1 cellular context compared by ENCODE assay signal in genomic region chr20:50343490-50344179, GRCh38.
TF ChIP-seq lines count a peak whose summit lies in the region.

No MANE protein-coding gene starts in this region.

TF ChIP-seq in HepG2, 621 proteins besides CTCF, POLR2A, EP300 and RAD21 (continued from another document and continues in another):
- TF ChIP-seq E2F1 (CRISPR knock-in tag; IDR thresholded peaks at IDR 0.05), result no peak
- TF ChIP-seq ZNF142 (CRISPR knock-in tag; IDR thresholded peaks at IDR 0.05), result no peak
- TF ChIP-seq ZFP1 (CRISPR knock-in tag; IDR thresholded peaks at IDR 0.05), result no peak
- no peak for TF ChIP-seq ZNF282 (IDR thresholded peaks at IDR 0.05; ENCODE audit: partially characterized antibody)
- TF ChIP-seq MAZ (IDR thresholded peaks at IDR 0.05; ENCODE audit: borderline replicate concordance, low read depth, low read length), result no peak
- no peak for TF ChIP-seq MAZ (CRISPR knock-in tag; IDR thresholded peaks at IDR 0.05; ENCODE audit: low read depth)
- no peak for TF ChIP-seq KIAA2018 (CRISPR knock-in tag; IDR thresholded peaks at IDR 0.05; ENCODE audit: borderline replicate concordance)
- TF ChIP-seq E2F2 (CRISPR knock-in tag; IDR thresholded peaks at IDR 0.05; ENCODE audit: borderline replicate concordance), result 0 out of 2 replicates have a peak, but pooled peaks have one; percentile 53
- TF ChIP-seq ZNF572 (CRISPR knock-in tag; IDR thresholded peaks at IDR 0.05), result no peak
- TF ChIP-seq STAG1 (CRISPR knock-in tag; IDR thresholded peaks at IDR 0.05), result 0 out of 2 replicates have a peak, but pooled peaks have one; percentile 10
- no peak for TF ChIP-seq SYNCRIP (IDR thresholded peaks at IDR 0.05; ENCODE audit: insufficient read depth, low read depth, low read length)
- no peak for TF ChIP-seq ZBTB39 (CRISPR knock-in tag; IDR thresholded peaks at IDR 0.05)
- no peak for TF ChIP-seq NR2F6 (IDR thresholded peaks at IDR 0.05)
- TF ChIP-seq NR2F6 (CRISPR knock-in tag; IDR thresholded peaks at IDR 0.05), result 0 out of 2 replicates have a peak, but pooled peaks have one; percentile 33
- peak in 1 of 2 experiments; percentile 59; a peak in 1 of 4 replicates for TF ChIP-seq HMGXB4 (CRISPR knock-in tag; IDR thresholded peaks at IDR 0.05; ENCODE audit: borderline replicate concordance in 1 of 2, low read depth in 1 of 2)
- no peak for TF ChIP-seq ZFP41 (CRISPR knock-in tag; IDR thresholded peaks at IDR 0.05; ENCODE audit: borderline replicate concordance)
- TF ChIP-seq HHEX (CRISPR knock-in tag; IDR thresholded peaks at IDR 0.05), result no peak
- TF ChIP-seq JUNB (CRISPR knock-in tag; IDR thresholded peaks at IDR 0.05; ENCODE audit: borderline replicate concordance), result no peak
- no peak for TF ChIP-seq PLSCR1 (CRISPR knock-in tag; IDR thresholded peaks at IDR 0.05; ENCODE audit: borderline replicate concordance)
- TF ChIP-seq ZNF709 (CRISPR knock-in tag; IDR thresholded peaks at IDR 0.05), result no peak
- TF ChIP-seq CERS6 (CRISPR knock-in tag; IDR thresholded peaks at IDR 0.05), result no peak
- no peak for TF ChIP-seq PBX2 (CRISPR knock-in tag; IDR thresholded peaks at IDR 0.05)
- no peak for TF ChIP-seq THAP11 (CRISPR knock-in tag; IDR thresholded peaks at IDR 0.05)
- no peak for TF ChIP-seq SMAD9 (CRISPR knock-in tag; IDR thresholded peaks at IDR 0.05)
- no peak for TF ChIP-seq CBX5 (CRISPR knock-in tag; IDR thresholded peaks at IDR 0.05; ENCODE audit: borderline replicate concordance)
- TF ChIP-seq NCOA2 (CRISPR knock-in tag; IDR thresholded peaks at IDR 0.05), result no peak
- TF ChIP-seq CEBPG (CRISPR knock-in tag; IDR thresholded peaks at IDR 0.05), result no peak
- 0 out of 2 replicates have a peak, but pooled peaks have one; percentile 82 for TF ChIP-seq HBP1 (CRISPR knock-in tag; IDR thresholded peaks at IDR 0.05; ENCODE audit: low read depth)
